In the genomic region with DNA sequence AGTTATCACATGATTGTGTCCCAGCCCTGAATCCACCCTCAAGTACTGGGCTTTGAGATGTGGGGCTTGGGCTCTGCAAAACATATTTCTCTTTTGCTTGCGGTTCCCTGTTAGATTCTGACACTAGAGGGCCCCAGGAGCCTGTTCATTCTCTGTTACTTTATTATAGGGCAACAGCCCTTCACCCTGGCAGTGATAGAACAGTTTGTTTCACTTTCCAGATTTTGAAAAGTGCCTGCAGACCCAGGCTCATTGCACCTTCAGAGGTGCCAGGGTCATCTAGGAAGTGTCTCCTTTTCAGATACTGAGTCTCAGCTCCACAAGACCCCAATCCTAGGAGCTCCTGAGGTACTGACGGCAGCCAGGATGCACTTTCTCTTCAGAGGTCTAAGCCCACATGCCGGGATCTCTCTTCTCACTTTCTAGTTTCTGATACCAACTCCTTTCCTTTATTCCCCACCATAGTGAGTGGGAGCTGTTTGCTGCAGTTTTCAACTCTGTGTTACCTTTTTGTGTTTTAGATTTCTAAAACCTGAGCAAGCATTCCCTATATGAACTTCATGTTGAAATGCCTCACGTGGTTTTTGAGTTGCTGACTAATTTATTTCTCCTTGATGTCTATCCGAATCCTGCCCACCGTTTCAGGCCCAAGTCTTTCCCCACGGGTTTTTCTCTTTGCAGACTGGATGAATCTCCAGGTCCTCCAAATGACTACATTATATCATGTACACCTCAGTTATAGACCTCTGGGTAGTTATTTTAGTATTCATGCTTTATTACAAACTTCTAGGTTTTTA, we compare ENCODE assay signal across 8 cellular contexts. TPM values are rescaled to one million over a fixed set of nuclear protein-coding genes. Genes with fewer than 3 reads are reported as not detected.
DNase-seq lines count a peak whose midpoint lies in the region; ATAC-seq, FAIRE-seq and TF ChIP-seq lines count a peak whose summit lies in the region.

No MANE protein-coding gene starts in this region.

- H3K9me2 ChIP-seq in hepatocyte (replicated peaks; ENCODE audit: insufficient read depth), result no peaks in the 10 kb centered on the region

- H3K27me3 Mint-ChIP-seq in astrocyte (ENCODE audit: low read depth, unreplicated experiment), result peaks cover 28% of the 10 kb centered on the region

- ATAC-seq in HG02588 (IDR thresholded peaks at IDR 0.05; ENCODE audit: unreplicated experiment), result no peak

- H3K4me3 ChIP-seq in astrocyte (ENCODE audit: insufficient read depth, low read depth, low read length) (peak overlapping the region; percentile 18), hepatocyte (no peak overlapping the region), spleen (peak overlapping the region in 3 of 8 donors; percentile 13 to 47 (median 17))

- peak; percentile 86 for FAIRE-seq in H54 (lab: Jason Lieb, UNC)
- FAIRE-seq in astrocyte (lab: Jason Lieb, UNC), result peak; percentile 34

- peaks cover 2% of the 10 kb centered on the region for H3K4me1 Mint-ChIP-seq in astrocyte (ENCODE audit: low read depth, unreplicated experiment)

- TF ChIP-seq CTCF in astrocyte (IDR thresholded peaks at IDR 0.05; ENCODE audit: insufficient read depth, low read depth, low read length) (peak; percentile 74), hepatocyte (IDR thresholded peaks at IDR 0.05; ENCODE audit: poor library complexity) (peak; percentile 75), spleen (IDR thresholded peaks at IDR 0.05 in 8 of 11, conservative IDR thresholded peaks at IDR 0.05 in 3 of 11) (peak in 10 of 11 experiments; percentile 37 to 73 (median 62))

- H3K79me2 ChIP-seq in astrocyte (ENCODE audit: insufficient read depth, low read length) (no peaks in the 10 kb centered on the region), hepatocyte (no peaks in the 10 kb centered on the region)

- peak overlapping the region; percentile 28 for H3K4me3 Mint-ChIP-seq in astrocyte (ENCODE audit: unreplicated experiment)

- H3K36me3 ChIP-seq in astrocyte (ENCODE audit: insufficient read depth, low read length), result no peaks in the 10 kb centered on the region
- no peaks in the 10 kb centered on the region for H3K36me3 ChIP-seq in hepatocyte (replicated peaks; ENCODE audit: insufficient read depth, low read depth)
- no peaks in the 10 kb centered on the region for H3K36me3 ChIP-seq in spleen

- intact Hi-C loops in spleen (cut with DNase I; ENCODE audit: low total_unique reads), result loop anchor here (5.0 kb wide), 1 partner anchor 475 kb away; no protein-coding TSS in a partner anchor

- no peak overlapping the region for H3K9ac ChIP-seq in astrocyte (ENCODE audit: low read length)

- H2AFZ ChIP-seq in astrocyte (ENCODE audit: low read depth, low read length) (peak overlapping the region; percentile 56), hepatocyte (no peak overlapping the region)

- H3K4me2 ChIP-seq in astrocyte (ENCODE audit: low read length) (peak overlapping the region; percentile 73), hepatocyte (peak overlapping the region; percentile 61)

- H3K27ac Mint-ChIP-seq in astrocyte (ENCODE audit: unreplicated experiment), result no peak overlapping the region

- no peaks in the 10 kb centered on the region for H3K36me3 Mint-ChIP-seq in astrocyte (ENCODE audit: low read depth, unreplicated experiment)

- no peak for TF ChIP-seq POLR2A in H54 (IDR thresholded peaks at IDR 0.05; ENCODE audit: low read depth, low read length)
- no peak for TF ChIP-seq POLR2A in spleen (IDR thresholded peaks at IDR 0.05)

- no peak overlapping the region for H3K27ac ChIP-seq in astrocyte (ENCODE audit: low read depth, low read length)
- no peak overlapping the region for H3K27ac ChIP-seq in hepatocyte
- H3K27ac ChIP-seq in spleen, result peak overlapping the region in 1 of 8 donors; percentile 34

- DNase-seq in Daoy (ENCODE audit: low read depth) (peak; percentile 63), H54 (ENCODE audit: insufficient read length, low spot score) (peak; percentile 27), NCI-H1105 (lab: John Stamatoyannopoulos, UW) (peak; percentile 74), SW 1271 (lab: John Stamatoyannopoulos, UW) (peak; percentile 29 to 74), astrocyte (ENCODE audit: low read depth) (peak; percentile 25), hepatocyte (ENCODE audit: low spot score) (peak; percentile 79), spleen (no peak)

- H3K9me3 Mint-ChIP-seq in astrocyte (ENCODE audit: unreplicated experiment), result peaks cover 7% of the 10 kb centered on the region

- H3K4me1 ChIP-seq in astrocyte (ENCODE audit: insufficient read depth, low read length) (no peaks in the 10 kb centered on the region), hepatocyte (ENCODE audit: insufficient read depth) (no peaks in the 10 kb centered on the region), spleen (peaks cover 0 to 9% (median 3%) of the 10 kb centered on the region in 6 donors)

- no peaks in the 10 kb centered on the region for H4K20me1 ChIP-seq in astrocyte (ENCODE audit: insufficient read depth, low read length)
- H4K20me1 ChIP-seq in hepatocyte (ENCODE audit: insufficient read depth, poor library complexity, severe bottlenecking), result no peaks in the 10 kb centered on the region

- no peaks in the 10 kb centered on the region for H3K9me3 ChIP-seq in astrocyte (ENCODE audit: insufficient read depth, low read depth, low read length)
- no peaks in the 10 kb centered on the region for H3K9me3 ChIP-seq in hepatocyte (ENCODE audit: low read depth)
- H3K9me3 ChIP-seq in spleen, result no peaks in the 10 kb centered on the region

- H3K27me3 ChIP-seq in astrocyte (ENCODE audit: insufficient read depth, low read length), result peaks cover 14% of the 10 kb centered on the region
- H3K27me3 ChIP-seq in hepatocyte, result peaks cover 16% of the 10 kb centered on the region
- peaks cover 0 to 12% (median 0%) of the 10 kb centered on the region in 7 donors for H3K27me3 ChIP-seq in spleen (replicated peaks in 1 of 7)

- WGBS in hepatocyte (ENCODE audit: low lambda C conversion rate, missing lambda C conversion rate), result 57% methylated on average over 7 of the region's 7 CpGs
- 44 to 56% (median 54%) methylated on average over 7 of the region's 7 CpGs for WGBS in spleen, 5 donors

RNA-seq across cellular contexts. Expression of gene ABT1, which starts 10.9 kb away (rescaled TPM):
- 22.4 and 25.9 TPM in 2 replicates for total RNA-seq in Daoy (2014; rRNA removed; shearing (Covaris generic))
- total RNA-seq in astrocyte (17.1 and 17.3 TPM in 2 replicates), hepatocyte (23.3 and 23.4 TPM in 2 replicates), spleen (10 to 100 TPM; 14.9 to 21.4 (median 18.6) TPM)
- polyA plus RNA-seq in hepatocyte (30.4 and 32.1 TPM in 2 replicates), spleen (10 to 100 TPM; 20.2 to 26.2 (median 23.9) TPM)

RNA-seq across cellular contexts. Expression of gene ZNF322, which starts 51.9 kb away (rescaled TPM):
- total RNA-seq in Daoy (2014; rRNA removed; shearing (Covaris generic)), result 19.6 and 23.2 TPM in 2 replicates
- total RNA-seq in astrocyte (25.2 and 27.3 TPM in 2 replicates), hepatocyte (23.6 and 26.6 TPM in 2 replicates), spleen (10 to 100 TPM; 19.1 to 25.9 (median 22.2) TPM)
- polyA plus RNA-seq in hepatocyte (13.2 and 14.3 TPM in 2 replicates), spleen (1 to 10 TPM; 6.1 to 8.0 (median 6.4) TPM)
